ENCODE assay signal across 15 cellular contexts in the genomic region with DNA sequence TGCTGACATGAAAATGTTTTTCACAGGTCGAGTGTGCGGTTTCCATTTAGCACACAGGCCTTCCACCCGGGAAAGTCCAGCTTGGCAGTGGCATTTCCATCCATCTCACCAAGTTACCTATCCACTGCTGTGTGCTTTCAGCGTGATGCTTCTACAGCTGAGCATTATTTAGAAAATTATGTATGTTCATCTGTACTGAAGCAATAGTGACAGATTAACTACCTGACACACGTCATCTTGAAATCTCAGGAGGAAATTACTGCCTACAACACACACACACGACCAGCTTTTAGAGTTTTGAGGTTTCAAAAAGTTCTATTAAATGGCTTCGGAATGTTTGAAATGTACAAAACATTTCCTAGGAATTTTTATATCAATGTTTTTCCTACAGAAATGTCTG. TPM values are rescaled to one million over a fixed set of nuclear protein-coding genes. Genes with fewer than 3 reads are reported as not detected.
A peak's percentile ranks its signal among the peaks of the same experiment; 100 is the strongest.
DNase-seq lines count a peak whose midpoint lies in the region; ATAC-seq and TF ChIP-seq lines count a peak whose summit lies in the region.
"Had no signal": no experiment of that assay in that cellular context is flagged by ENCODE, and none has a peak within 500 bp of the region (broad histone marks: within the 10 kb centered on the region; RNA-seq: fewer than 3 reads in every experiment).

No MANE protein-coding gene starts in this region.

- no peaks in the 10 kb centered on the region for H3K9me3 ChIP-seq in neural cell (ENCODE audit: low read length)
- no peaks in the 10 kb centered on the region for H3K9me3 ChIP-seq in naive thymus-derived CD4-positive, alpha-beta T cell (ENCODE audit: control insufficient read depth in 2 of 3, low read length in 3 of 3)

- TF ChIP-seq CTCF in neural cell (IDR thresholded peaks at IDR 0.05; ENCODE audit: poor library complexity, severe bottlenecking), result no peak

- no peak overlapping the region for H2AFZ ChIP-seq in neural cell (ENCODE audit: low read depth, low read length)

- no peaks in the 10 kb centered on the region for H3K9me2 ChIP-seq in neural cell (ENCODE audit: insufficient read depth, low read length)

- peaks cover 19% of the 10 kb centered on the region for H3K4me1 Mint-ChIP-seq in activated CD4-positive, alpha-beta T cell treated with anti-CD3 and anti-CD28 coated beads for 36 hours
- H3K4me1 Mint-ChIP-seq in activated CD4-positive, alpha-beta T cell treated with anti-CD3 and anti-CD28 coated beads, Interleukin-2, amount 10 ng/mL, durations not matched to agents 24 days and 14 days, result peaks cover 16% of the 10 kb centered on the region
- H3K4me1 Mint-ChIP-seq in activated CD4-positive, alpha-beta memory T cell treated with anti-CD3 and anti-CD28 coated beads for 36 hours (ENCODE audit: low read depth), result peaks cover 49% of the 10 kb centered on the region
- peaks cover 10 to 16% (median 14%) of the 10 kb centered on the region in 7 donors for H3K4me1 Mint-ChIP-seq in naive thymus-derived CD4-positive, alpha-beta T cell
- H3K4me1 Mint-ChIP-seq: CD14-positive monocyte had no signal

- no peak overlapping the region for H3K9ac ChIP-seq in neural cell (ENCODE audit: low read length)

- no peaks in the 10 kb centered on the region for H4K20me1 ChIP-seq in neural cell (ENCODE audit: insufficient read depth)

- CTCF ChIA-PET in activated CD4-positive, alpha-beta T cell treated with anti-CD3 and anti-CD28 coated beads for 36 hours (lab: Charles Lee), result interaction anchor here (0.9 to 1.1 kb wide), 2 partner anchors 26 to 126 kb away, joined by 3 to 4 read pairs; no protein-coding TSS in a partner anchor
- CTCF ChIA-PET in activated CD4-positive, alpha-beta memory T cell treated with anti-CD3 and anti-CD28 coated beads for 36 hours (lab: Charles Lee), result interaction anchor here (0.7 to 3.9 kb wide), 3 partner anchors 12 to 130 kb away, joined by 3 to 19 read pairs (median 6); no protein-coding TSS in a partner anchor
- CTCF ChIA-PET in naive thymus-derived CD4-positive, alpha-beta T cell (lab: Charles Lee), result interaction anchor here (0.6 to 1.5 kb wide), 2 partner anchors 10 to 566 kb away, joined by 3 read pairs; no protein-coding TSS in a partner anchor

- H3K36me3 ChIP-seq in neural cell (ENCODE audit: insufficient read depth, low read length), result no peaks in the 10 kb centered on the region
- no peaks in the 10 kb centered on the region for H3K36me3 ChIP-seq in naive thymus-derived CD4-positive, alpha-beta T cell (ENCODE audit: control insufficient read depth in 2 of 3, insufficient read depth in 3 of 3, low read length in 3 of 3)

- no peaks in the 10 kb centered on the region for H3K36me3 Mint-ChIP-seq in activated CD4-positive, alpha-beta T cell treated with anti-CD3 and anti-CD28 coated beads for 36 hours (ENCODE audit: low read depth)
- peaks cover 3% of the 10 kb centered on the region for H3K36me3 Mint-ChIP-seq in activated CD4-positive, alpha-beta T cell treated with anti-CD3 and anti-CD28 coated beads, Interleukin-2, amount 10 ng/mL, durations not matched to agents 24 days and 14 days (ENCODE audit: low read depth)
- peaks cover 7% of the 10 kb centered on the region for H3K36me3 Mint-ChIP-seq in activated CD4-positive, alpha-beta memory T cell treated with anti-CD3 and anti-CD28 coated beads for 36 hours
- H3K36me3 Mint-ChIP-seq in naive thymus-derived CD4-positive, alpha-beta T cell, result peaks cover 4 to 17% (median 5%) of the 10 kb centered on the region in 5 donors
- H3K36me3 Mint-ChIP-seq: CD14-positive monocyte had no signal

- H3K27ac ChIP-seq in neural cell (ENCODE audit: low read length), result peak overlapping the region; percentile 16
- H3K27ac ChIP-seq in naive thymus-derived CD4-positive, alpha-beta T cell (ENCODE audit: low read depth, low read length), result no peak overlapping the region
- H3K27ac ChIP-seq: 22Rv1 had no signal

- H3F3A ChIP-seq in neural cell (ENCODE audit: insufficient read depth, low read length, poor library complexity, severe bottlenecking), result no peaks in the 10 kb centered on the region

- no peak overlapping the region for H3K4me3 Mint-ChIP-seq in activated CD4-positive, alpha-beta T cell treated with anti-CD3 and anti-CD28 coated beads for 36 hours
- H3K4me3 Mint-ChIP-seq in activated CD4-positive, alpha-beta T cell treated with anti-CD3 and anti-CD28 coated beads, Interleukin-2, amount 10 ng/mL, durations not matched to agents 24 days and 14 days, result no peak overlapping the region
- H3K4me3 Mint-ChIP-seq in activated CD4-positive, alpha-beta memory T cell treated with anti-CD3 and anti-CD28 coated beads for 36 hours, result peak overlapping the region; percentile 10
- no peak overlapping the region for H3K4me3 Mint-ChIP-seq in naive thymus-derived CD4-positive, alpha-beta T cell
- H3K4me3 Mint-ChIP-seq: CD14-positive monocyte, HFFc6 had no signal

- POLR2A ChIA-PET in activated CD4-positive, alpha-beta T cell treated with anti-CD3 and anti-CD28 coated beads for 36 hours (lab: Charles Lee), result no interaction called here
- POLR2A ChIA-PET in activated CD4-positive, alpha-beta memory T cell treated with anti-CD3 and anti-CD28 coated beads for 36 hours (lab: Charles Lee), result interaction anchor here (0.7 to 2.4 kb wide), 6 partner anchors 9 to 583 kb away, joined by 3 to 13 read pairs (median 4); a partner anchor contains a TSS
- POLR2A ChIA-PET in naive thymus-derived CD4-positive, alpha-beta T cell (lab: Charles Lee), result no interaction called here

- no peaks in the 10 kb centered on the region for H3K79me2 ChIP-seq in neural cell (replicated peaks; ENCODE audit: insufficient read depth, low read length)

- H3K4me3 ChIP-seq in neural cell (ENCODE audit: low read length), result peak overlapping the region; percentile 36
- H3K4me3 ChIP-seq in naive thymus-derived CD4-positive, alpha-beta T cell (ENCODE audit: low read length), result no peak overlapping the region

- peaks cover 4% of the 10 kb centered on the region for H3K9me3 Mint-ChIP-seq in activated CD4-positive, alpha-beta T cell treated with anti-CD3 and anti-CD28 coated beads for 36 hours (ENCODE audit: low read depth)
- peaks cover 17% of the 10 kb centered on the region for H3K9me3 Mint-ChIP-seq in activated CD4-positive, alpha-beta T cell treated with anti-CD3 and anti-CD28 coated beads, Interleukin-2, amount 10 ng/mL, durations not matched to agents 24 days and 14 days
- peaks cover 5% of the 10 kb centered on the region for H3K9me3 Mint-ChIP-seq in activated CD4-positive, alpha-beta memory T cell treated with anti-CD3 and anti-CD28 coated beads for 36 hours
- H3K9me3 Mint-ChIP-seq in naive thymus-derived CD4-positive, alpha-beta T cell, result peaks cover 0 to 15% (median 1%) of the 10 kb centered on the region in 11 donors
- H3K9me3 Mint-ChIP-seq: HFFc6 had no signal

- intact Hi-C loops in activated CD4-positive, alpha-beta T cell treated with anti-CD3 and anti-CD28 coated beads for 36 hours (cut with DNase I, micrococcal nuclease), result no loop called here
- intact Hi-C loops in activated CD4-positive, alpha-beta T cell treated with anti-CD3 and anti-CD28 coated beads, Interleukin-2, amount 10 ng/mL, durations not matched to agents 24 days and 14 days (cut with micrococcal nuclease), result no loop called here
- intact Hi-C loops in activated CD4-positive, alpha-beta memory T cell treated with anti-CD3 and anti-CD28 coated beads for 36 hours (cut with micrococcal nuclease), result no loop called here
- intact Hi-C loops in naive thymus-derived CD4-positive, alpha-beta T cell (cut with micrococcal nuclease), result no loop called here

- peak; percentile 13 for ATAC-seq in activated CD4-positive, alpha-beta T cell treated with anti-CD3 and anti-CD28 coated beads for 36 hours
- no peak for ATAC-seq in naive thymus-derived CD4-positive, alpha-beta T cell
- no peak for ATAC-seq in HG02885 (IDR thresholded peaks at IDR 0.05; ENCODE audit: poor library complexity, unreplicated experiment)

- H3K4me1 ChIP-seq in naive thymus-derived CD4-positive, alpha-beta T cell (ENCODE audit: control insufficient read depth in 2 of 2, insufficient read depth in 2 of 2, low read length in 2 of 2), result peaks cover 0 to 6% of the 10 kb centered on the region in 2 donors

- DNase-seq in activated CD4-positive, alpha-beta T cell treated with anti-CD3 and anti-CD28 coated beads for 36 hours, result no peak
- no peak for DNase-seq in activated CD4-positive, alpha-beta T cell treated with anti-CD3 and anti-CD28 coated beads, Interleukin-2, amount 10 ng/mL, durations not matched to agents 24 days and 14 days
- DNase-seq in activated naive CD4-positive, alpha-beta T cell treated with Interleukin-2 at 50 U/mL for 16 hours, result peak; percentile 24
- no peak for DNase-seq in activated naive CD4-positive, alpha-beta T cell treated with anti-CD3 and anti-CD28 coated beads, Interleukin-2, amount 50 U/mL, for 16 hours
- peak; percentile 33 for DNase-seq in activated CD4-positive, alpha-beta memory T cell treated with anti-CD3 and anti-CD28 coated beads for 36 hours
- no peak for DNase-seq in naive thymus-derived CD4-positive, alpha-beta T cell
- DNase-seq: HCEC 1CT, HFFc6 had no signal

- no peak overlapping the region for H3K27ac Mint-ChIP-seq in activated CD4-positive, alpha-beta T cell treated with anti-CD3 and anti-CD28 coated beads for 36 hours
- H3K27ac Mint-ChIP-seq in activated CD4-positive, alpha-beta T cell treated with anti-CD3 and anti-CD28 coated beads, Interleukin-2, amount 10 ng/mL, durations not matched to agents 24 days and 14 days, result no peak overlapping the region
- peak overlapping the region; percentile 74 for H3K27ac Mint-ChIP-seq in activated CD4-positive, alpha-beta memory T cell treated with anti-CD3 and anti-CD28 coated beads for 36 hours
- H3K27ac Mint-ChIP-seq in naive thymus-derived CD4-positive, alpha-beta T cell, result no peak overlapping the region
- H3K27ac Mint-ChIP-seq: CD14-positive monocyte, HFFc6 had no signal

- TF ChIP-seq EP300 in neural cell (conservative IDR thresholded peaks at IDR 0.05; ENCODE audit: poor library complexity, severe bottlenecking), result peak; percentile 95

- H3K27me3 ChIP-seq in neural cell (ENCODE audit: insufficient read depth, low read depth, low read length), result no peaks in the 10 kb centered on the region
- no peaks in the 10 kb centered on the region for H3K27me3 ChIP-seq in naive thymus-derived CD4-positive, alpha-beta T cell (ENCODE audit: control insufficient read depth in 2 of 2, insufficient read depth in 2 of 2, low read length in 2 of 2)

- no peak for TF ChIP-seq RAD21 in neural cell (conservative IDR thresholded peaks at IDR 0.05)

- H3K4me2 ChIP-seq in neural cell (ENCODE audit: low read length), result peak overlapping the region; percentile 56

- no peaks in the 10 kb centered on the region for H3K27me3 Mint-ChIP-seq in activated CD4-positive, alpha-beta T cell treated with anti-CD3 and anti-CD28 coated beads for 36 hours
- H3K27me3 Mint-ChIP-seq in activated CD4-positive, alpha-beta T cell treated with anti-CD3 and anti-CD28 coated beads, Interleukin-2, amount 10 ng/mL, durations not matched to agents 24 days and 14 days, result no peaks in the 10 kb centered on the region
- no peaks in the 10 kb centered on the region for H3K27me3 Mint-ChIP-seq in activated CD4-positive, alpha-beta memory T cell treated with anti-CD3 and anti-CD28 coated beads for 36 hours
- peaks cover 0 to under 1% (median 0%) of the 10 kb centered on the region in 5 donors for H3K27me3 Mint-ChIP-seq in naive thymus-derived CD4-positive, alpha-beta T cell

RNA-seq across cellular contexts. Expression of a gene that starts 39.4 kb away (rescaled TPM):
- total RNA-seq in activated CD4-positive, alpha-beta T cell treated with anti-CD3 and anti-CD28 coated beads for 36 hours, result under 1 TPM in 1 of 2 experiments, not detected in 1; 0.35 TPM
- not detected in 2 replicates for total RNA-seq in activated CD4-positive, alpha-beta T cell treated with anti-CD3 and anti-CD28 coated beads, Interleukin-2, amount 10 ng/mL, durations not matched to agents 24 days and 14 days
- total RNA-seq in activated CD4-positive, alpha-beta memory T cell treated with anti-CD3 and anti-CD28 coated beads for 36 hours, result 1 to 10 TPM in 1 of 2 experiments, under 1 TPM in 1; 0.48 to 1.1 TPM
- not detected in 2 replicates for polyA plus RNA-seq in neural cell
- polyA minus RNA-seq in neural cell, result not detected in 2 replicates
- total RNA-seq in naive thymus-derived CD4-positive, alpha-beta T cell, result 1 to 10 TPM in 3 of 5 experiments, under 1 TPM in 2; 0.31 to 2.4 (median 1.5) TPM
- 1 to 10 TPM in 1 of 2 donors, under 1 TPM in 1; 0.17 to 2.2 TPM for polyA plus RNA-seq in naive thymus-derived CD4-positive, alpha-beta T cell
- total RNA-seq: A673, H4, HFFc6 had no signal
- polyA plus RNA-seq: BJ, CD14-positive monocyte had no signal

Comparison
In these comparisons a context has a peak if more than half of its experiments do, and no peak if none do; other contexts are left out.
1. DNase-seq: peak in activated naive CD4-positive, alpha-beta T cell treated with Interleukin-2 at 50 U/mL for 16 hours (single experiment) and activated CD4-positive, alpha-beta memory T cell treated with anti-CD3 and anti-CD28 coated beads for 36 hours (single experiment); none in activated CD4-positive, alpha-beta T cell treated with anti-CD3 and anti-CD28 coated beads for 36 hours (single experiment), activated CD4-positive, alpha-beta T cell treated with anti-CD3 and anti-CD28 coated beads, Interleukin-2, amount 10 ng/mL, durations not matched to agents 24 days and 14 days (single experiment), activated naive CD4-positive, alpha-beta T cell treated with anti-CD3 and anti-CD28 coated beads, Interleukin-2, amount 50 U/mL, for 16 hours (single experiment) and naive thymus-derived CD4-positive, alpha-beta T cell (0 of 9).